In genomic region chr4:1743551-1743950, GRCh38 we compare ENCODE assay signal across 22 cellular contexts.
"Had no signal": no experiment of that assay in that cellular context is flagged by ENCODE, and none has a peak within 500 bp of the region (broad histone marks: within the 10 kb centered on the region; RNA-seq: fewer than 3 reads in every experiment).

No MANE protein-coding gene starts in this region.

- H3K4me1 Mint-ChIP-seq: nephron progenitor cell, T-cell had no signal

- ATAC-seq: activated CD8-positive, alpha-beta T cell treated with anti-CD3 and anti-CD28 coated beads, Interleukin-2, amount 10 ng/mL, durations not matched to agents 7 days and 5 days; activated T-cell treated with anti-CD3 and anti-CD28 coated beads, Interleukin-2, amount 50 U/mL, for 4 hours; heart right ventricle; T-cell had no signal

- DNase-seq: activated CD4-positive, alpha-beta T cell treated with anti-CD3 and anti-CD28 coated beads for 48 hours; activated CD4-positive, CD25-positive, alpha-beta regulatory T cell; activated CD8-positive, alpha-beta T cell treated with anti-CD3 and anti-CD28 coated beads, Interleukin-2, amount 10 ng/mL, durations not matched to agents 7 days and 5 days; activated effector memory CD4-positive, alpha-beta T cell treated with Interleukin-2 at 50 U/mL for 16 hours; activated T-cell treated with anti-CD3 and anti-CD28 coated beads, Interleukin-2, amount 50 U/mL, for 4 hours; aorta; brain microvascular endothelial cell; central memory CD4-positive, alpha-beta T cell; erythroblast; foreskin melanocyte; heart right ventricle; left ventricle myocardium inferior; mammary epithelial cell; midbrain; nephron progenitor cell; occipital lobe; posterior cingulate gyrus; spleen; stimulated activated naive CD4-positive, alpha-beta T cell treated with Interleukin-2 at 50 U/mL for 16 hours; T-cell; T-helper 9 cell; tibial artery had no signal

- H3K27me3 Mint-ChIP-seq: T-cell had no signal

- H3K27ac Mint-ChIP-seq: activated CD8-positive, alpha-beta T cell treated with anti-CD3 and anti-CD28 coated beads, Interleukin-2, amount 10 ng/mL, durations not matched to agents 7 days and 5 days; nephron progenitor cell had no signal

- H3K4me3 Mint-ChIP-seq: activated CD8-positive, alpha-beta T cell treated with anti-CD3 and anti-CD28 coated beads, Interleukin-2, amount 10 ng/mL, durations not matched to agents 7 days and 5 days; activated T-cell treated with anti-CD3 and anti-CD28 coated beads, Interleukin-2, amount 50 U/mL, for 4 hours; nephron progenitor cell; T-cell had no signal
